Comparison of ENCODE assay signal across 18 cellular contexts in the genomic region with DNA sequence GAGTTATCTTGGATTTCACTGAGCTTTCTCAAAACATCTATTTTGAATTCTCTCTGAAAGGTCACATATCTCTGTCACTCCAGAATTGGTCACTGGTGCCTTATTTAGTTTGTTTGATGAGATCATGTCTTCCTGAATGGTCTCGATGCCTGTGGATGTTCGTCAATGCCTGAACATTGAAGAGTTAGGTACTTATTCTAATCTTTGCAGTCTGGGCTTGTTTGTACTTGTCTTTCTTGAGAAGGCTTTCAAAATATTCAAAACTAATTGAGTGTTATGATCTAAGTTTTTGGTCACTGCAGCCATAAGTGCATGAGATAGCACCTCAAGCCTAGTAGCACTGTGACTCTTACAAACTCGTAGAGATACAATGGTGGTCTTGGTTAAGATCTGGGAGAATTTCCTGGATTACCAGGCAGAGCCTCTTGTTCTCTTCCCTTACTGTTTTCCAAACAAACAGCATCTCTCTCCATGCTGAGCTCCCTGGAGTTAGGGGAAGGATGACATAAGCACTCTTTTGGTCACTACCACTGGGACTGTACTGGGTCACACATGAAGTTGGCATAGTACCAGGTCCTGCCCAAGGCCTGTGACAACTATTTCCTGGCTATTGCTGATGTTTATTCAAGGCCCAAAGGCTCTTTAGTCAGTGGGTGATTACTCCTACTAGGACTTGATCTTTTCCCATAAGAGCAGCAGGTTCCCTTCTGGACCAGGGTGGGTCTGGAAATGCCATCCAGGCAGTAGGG. TPM values are rescaled to one million over a fixed set of nuclear protein-coding genes. Genes with fewer than 3 reads are reported as not detected.
A peak's percentile ranks its signal among the peaks of the same experiment; 100 is the strongest.
DNase-seq lines count a peak whose midpoint lies in the region; ATAC-seq, FAIRE-seq and TF ChIP-seq lines count a peak whose summit lies in the region.
"Had no signal": no experiment of that assay in that cellular context is flagged by ENCODE, and none has a peak within 500 bp of the region (broad histone marks: within the 10 kb centered on the region; RNA-seq: fewer than 3 reads in every experiment).

No MANE protein-coding gene starts in this region.

- intact Hi-C loops in heart left ventricle (cut with DNase I) (no loop called here), right cardiac atrium (cut with DNase I) (no loop called here), body of pancreas (cut with DNase I) (no loop called here)

- no peak overlapping the region for H3K4me3 ChIP-seq in heart left ventricle
- no peak overlapping the region for H3K4me3 ChIP-seq in right cardiac atrium (ENCODE audit: low read length)
- no peak overlapping the region for H3K4me3 ChIP-seq in body of pancreas
- no peak overlapping the region for H3K4me3 ChIP-seq in MM.1S (ENCODE audit: low read length)
- H3K4me3 ChIP-seq: gastrocnemius medialis, spleen had no signal

- no peaks in the 10 kb centered on the region for H3F3A ChIP-seq in MM.1S (ENCODE audit: insufficient read depth, low read length)

- no peak overlapping the region for H3K4me2 ChIP-seq in MM.1S (ENCODE audit: low read depth, low read length)

- DNase-seq in heart left ventricle (no peak), right cardiac atrium (no peak), body of pancreas (peak; percentile 60 to 84 (median 66)), urothelium cell line (ENCODE audit: low spot score) (no peak), MM.1S (no peak), NCI-H82 treated with DMSO at 0.1 percent for 48 hours (lab: John Stamatoyannopoulos, UW; ENCODE audit: unreplicated experiment) (no peak)
- DNase-seq in activated CD4-positive, alpha-beta T cell treated with anti-CD3 and anti-CD28 coated beads for 48 hours, result no peak
- DNase-seq: gastrocnemius medialis; naive thymus-derived CD8-positive, alpha-beta T cell; NCI-H187; NCI-H446; spleen had no signal

- H3K9me2 ChIP-seq in MM.1S (replicated peaks; ENCODE audit: insufficient read depth, low read length), result no peaks in the 10 kb centered on the region

- ATAC-seq in heart left ventricle (peak in 3 of 4 donors; percentile 75 to 77 (median 77)), right cardiac atrium (no peak), body of pancreas (peak; percentile 58)
- ATAC-seq: activated T-helper 17 cell treated with anti-CD3 and anti-CD28 coated beads, Interleukin-2, amount 50 U/mL, for 72 hours; gastrocnemius medialis; HepG2; naive thymus-derived CD8-positive, alpha-beta T cell; stimulated activated memory B cell treated with anti-CD40 and anti-IgM and Interleukin-4, amounts not matched to agents 10 μg/mL and 1 μg/mL and 100 μg/mL, for 72 hours had no signal

- TF ChIP-seq CTCF in heart left ventricle (IDR thresholded peaks at IDR 0.05) (no peak), body of pancreas (IDR thresholded peaks at IDR 0.05) (no peak), MM.1S (IDR thresholded peaks at IDR 0.05; ENCODE audit: low read length) (no peak)

- H3K9me3 ChIP-seq in heart left ventricle, result peaks cover 0 to 41% (median 17%) of the 10 kb centered on the region in 12 donors
- H3K9me3 ChIP-seq in right cardiac atrium (ENCODE audit: control insufficient read depth, low read length), result no peaks in the 10 kb centered on the region
- H3K9me3 ChIP-seq in body of pancreas, result peaks cover 0 to 11% (median 0%) of the 10 kb centered on the region in 3 donors
- no peaks in the 10 kb centered on the region for H3K9me3 ChIP-seq in MM.1S (replicated peaks; ENCODE audit: insufficient read depth, low read length)

- WGBS in heart left ventricle, 4 donors, result 41 to 68% (median 55%) methylated on average over 3 of the region's 3 CpGs
- WGBS in right cardiac atrium, result 61% methylated on average over 3 of the region's 3 CpGs
- 91 to 98% methylated on average over 3 of the region's 3 CpGs for WGBS in body of pancreas, 2 donors

- peak; percentile 32 for FAIRE-seq in urothelium cell line (lab: Jason Lieb, UNC)
- FAIRE-seq: endometrium, HepG2 had no signal

- H3K27ac ChIP-seq in heart left ventricle, result peak overlapping the region in 1 of 12 donors; percentile 12
- no peak overlapping the region for H3K27ac ChIP-seq in right cardiac atrium (ENCODE audit: low read length)
- peak overlapping the region in 3 of 4 donors; percentile 62 to 73 (median 69) for H3K27ac ChIP-seq in body of pancreas
- H3K27ac ChIP-seq in layer of hippocampus (ENCODE audit: low read depth, low read length), result peak overlapping the region; percentile 84
- H3K27ac ChIP-seq in MM.1S (ENCODE audit: low read length), result no peak overlapping the region
- H3K27ac ChIP-seq: gastrocnemius medialis, spleen had no signal

- no peak overlapping the region for H3K9ac ChIP-seq in MM.1S (ENCODE audit: low read length)

- H3K79me2 ChIP-seq in MM.1S (ENCODE audit: low read length), result no peaks in the 10 kb centered on the region

- H3K4me1 ChIP-seq in heart left ventricle (peaks cover 0 to 39% (median 5%) of the 10 kb centered on the region in 12 donors), right cardiac atrium (ENCODE audit: control insufficient read depth, insufficient read depth, low read length) (peaks cover 6% of the 10 kb centered on the region), body of pancreas (peaks cover 18% of the 10 kb centered on the region), MM.1S (ENCODE audit: low read length) (0 out of 2 replicates have a peak, but pooled peaks cover 5% of the 10 kb centered on the region)
- H3K4me1 ChIP-seq: gastrocnemius medialis had no signal

- H3K27me3 ChIP-seq in heart left ventricle (no peaks in the 10 kb centered on the region), right cardiac atrium (ENCODE audit: control insufficient read depth, insufficient read depth) (no peaks in the 10 kb centered on the region), body of pancreas (no peaks in the 10 kb centered on the region), layer of hippocampus (ENCODE audit: control insufficient read depth, insufficient read depth, low read length) (no peaks in the 10 kb centered on the region), MM.1S (replicated peaks; ENCODE audit: insufficient read depth, low read length) (no peaks in the 10 kb centered on the region)
- H3K27me3 ChIP-seq: gastrocnemius medialis, spleen had no signal

- peaks cover 0 to 22% (median 0%) of the 10 kb centered on the region in 9 donors for H3K36me3 ChIP-seq in heart left ventricle
- no peaks in the 10 kb centered on the region for H3K36me3 ChIP-seq in body of pancreas (replicated peaks in 1 of 2; ENCODE audit: insufficient read depth in 1 of 2, low read depth in 2 of 2)
- no peaks in the 10 kb centered on the region for H3K36me3 ChIP-seq in MM.1S (replicated peaks; ENCODE audit: insufficient read depth, low read length)
- H3K36me3 ChIP-seq: gastrocnemius medialis had no signal

- no peaks in the 10 kb centered on the region for H4K20me1 ChIP-seq in MM.1S (ENCODE audit: insufficient read depth, low read length)

- TF ChIP-seq POLR2A in heart left ventricle (IDR thresholded peaks at IDR 0.05) (no peak), body of pancreas (IDR thresholded peaks at IDR 0.05) (no peak)

- no peak overlapping the region for H2AFZ ChIP-seq in MM.1S (ENCODE audit: low read length)

RNA-seq across cellular contexts. Expression of a gene that starts 25.6 kb away (rescaled TPM):
- total RNA-seq in heart left ventricle (1 to 10 TPM; 5.2 to 9.4 (median 8.1) TPM), right cardiac atrium (1 to 10 TPM; 4.5 to 9.3 (median 5.6) TPM), body of pancreas (1 to 10 TPM; 7.9 to 8.8 TPM)
- polyA plus RNA-seq in heart left ventricle (1 to 10 TPM; 2.7 to 4.1 TPM), right cardiac atrium (3.5 TPM)
- total RNA-seq: lung microvascular endothelial cell had no signal
- polyA plus RNA-seq: naive thymus-derived CD8-positive, alpha-beta T cell had no signal

Comparison
In these comparisons a context has a peak if more than half of its experiments do, and no peak if none do; other contexts are left out.
1. ATAC-seq: peak in heart left ventricle (3 of 4) and body of pancreas (single experiment); none in right cardiac atrium (0 of 2).
2. DNase-seq: peak in body of pancreas (4 of 4); none in heart left ventricle (0 of 5), right cardiac atrium (0 of 3), urothelium cell line (single experiment), MM.1S (single experiment), activated CD4-positive, alpha-beta T cell treated with anti-CD3 and anti-CD28 coated beads for 48 hours (single experiment) and NCI-H82 treated with DMSO at 0.1 percent for 48 hours (single experiment).
3. H3K27ac ChIP-seq: peak in body of pancreas (3 of 4) and layer of hippocampus (single experiment); none in right cardiac atrium (single experiment) and MM.1S (single experiment).